Comparison of ENCODE assay signal across 18 cellular contexts in genomic region chr14:21643407-21643806, GRCh38. TPM values are rescaled to one million over a fixed set of nuclear protein-coding genes. Genes with fewer than 3 reads are reported as not detected.
DNase-seq lines count a peak whose midpoint lies in the region; ATAC-seq, FAIRE-seq and TF ChIP-seq lines count a peak whose summit lies in the region.
"Had no signal": no experiment of that assay in that cellular context is flagged by ENCODE, and none has a peak within 500 bp of the region (broad histone marks: within the 10 kb centered on the region; RNA-seq: fewer than 3 reads in every experiment).

No MANE protein-coding gene starts in this region.

- H3K27me3 ChIP-seq in GM23338 (ENCODE audit: insufficient read depth) (no peaks in the 10 kb centered on the region), H1 (replicated peaks in 1 of 4; ENCODE audit: control insufficient read depth in 3 of 4, extremely low read depth in 1 of 4, insufficient read depth in 3 of 4, low read length in 3 of 4) (no peaks in the 10 kb centered on the region)

- H4K91ac ChIP-seq in H1 (replicated peaks; ENCODE audit: insufficient read length, low read length), result no peak overlapping the region

- TF ChIP-seq RAD21 in H1 (IDR thresholded peaks at IDR 0.05 in 1 of 2, conservative IDR thresholded peaks at IDR 0.05 in 1 of 2; ENCODE audit: low read depth in 2 of 2, low read length in 2 of 2), result no peak

- TF ChIP-seq CTCF in GM23338 (conservative IDR thresholded peaks at IDR 0.05; ENCODE audit: low read depth in 2 of 2) (no peak), H1 (IDR thresholded peaks at IDR 0.05; ENCODE audit: control extremely low read depth in 1 of 3, insufficient read depth in 1 of 3, low read depth in 1 of 3, low read length in 3 of 3) (no peak)

- no peak overlapping the region for H3K18ac ChIP-seq in H1 (ENCODE audit: extremely low read depth, low read length)

- H2BK15ac ChIP-seq in H1 (ENCODE audit: low read length), result no peak overlapping the region

- no peaks in the 10 kb centered on the region for H3K36me3 ChIP-seq in GM23338 (ENCODE audit: insufficient read depth)
- H3K36me3 ChIP-seq in H1 (ENCODE audit: control insufficient read depth in 2 of 4, insufficient read depth in 4 of 4, low read length in 3 of 4), result no peaks in the 10 kb centered on the region

- H4K8ac ChIP-seq in H1 (ENCODE audit: extremely low read depth, insufficient read depth, low read length), result no peak overlapping the region; the same call in 1 of the 2 replicates

- no peak for TF ChIP-seq POLR2A in H1 (IDR thresholded peaks at IDR 0.05; ENCODE audit: control extremely low read depth in 1 of 2, low read depth in 2 of 2, low read length in 2 of 2)

- H2BK120ac ChIP-seq in H1 (replicated peaks; ENCODE audit: low read depth, low read length), result no peak overlapping the region

- no peaks in the 10 kb centered on the region for H3K36me3 Mint-ChIP-seq in activated T-cell treated with anti-CD3 and anti-CD28 coated beads, Interleukin-2, amount 50 U/mL, for 4 hours (ENCODE audit: insufficient read depth)
- no peaks in the 10 kb centered on the region for H3K36me3 Mint-ChIP-seq in GM23338 (ENCODE audit: low read depth)
- no peaks in the 10 kb centered on the region for H3K36me3 Mint-ChIP-seq in activated T-helper 1 cell treated with anti-CD3 and anti-CD28 coated beads, Interleukin-12 subunit alpha, Interleukin-12 subunit beta, Interleukin-2, Interleukin-4 antibody, amounts not matched to agents 30 ng/mL and 10 ng/mL and 1 ng/mL, durations not matched to agents 14 hours and 24 hours and 36 hours (ENCODE audit: low read depth)
- H3K36me3 Mint-ChIP-seq: CD4-positive, alpha-beta memory T cell had no signal

- POLR2A ChIA-PET in H1 (lab: Charles Lee; ENCODE audit: partially characterized antibody), result interaction anchor here (1.2 kb wide), 1 partner anchor 188 kb away, joined by 3 read pairs; no protein-coding TSS in a partner anchor

- H3K79me2 ChIP-seq in GM23338 (replicated peaks; ENCODE audit: insufficient read depth), result no peaks in the 10 kb centered on the region
- no peaks in the 10 kb centered on the region for H3K79me2 ChIP-seq in H1 (ENCODE audit: control insufficient read depth in 1 of 2, insufficient read depth in 2 of 2, low read length in 2 of 2)

- H4K20me1 ChIP-seq in GM23338 (replicated peaks; ENCODE audit: insufficient read depth) (no peaks in the 10 kb centered on the region), H1 (replicated peaks in 1 of 2; ENCODE audit: control insufficient read depth in 1 of 2, insufficient read depth in 2 of 2, low read length in 2 of 2) (no peaks in the 10 kb centered on the region)

- no peak overlapping the region for H3K56ac ChIP-seq in H1 (replicated peaks; ENCODE audit: insufficient read length, low read depth, low read length)

- H3K4me3 Mint-ChIP-seq in activated T-cell treated with anti-CD3 and anti-CD28 coated beads, Interleukin-2, amount 50 U/mL, for 4 hours, result peak overlapping the region; percentile 33
- H3K4me3 Mint-ChIP-seq in GM23338, result no peak overlapping the region
- peak overlapping the region; percentile 15 for H3K4me3 Mint-ChIP-seq in activated T-helper 1 cell treated with anti-CD3 and anti-CD28 coated beads, Interleukin-12 subunit alpha, Interleukin-12 subunit beta, Interleukin-2, Interleukin-4 antibody, amounts not matched to agents 30 ng/mL and 10 ng/mL and 1 ng/mL, durations not matched to agents 14 hours and 24 hours and 36 hours

- FAIRE-seq in H1 (lab: Jason Lieb, UNC), result peak; percentile 45
- FAIRE-seq: H54 had no signal

- H3K4ac ChIP-seq in H1 (replicated peaks; ENCODE audit: insufficient read length, low read depth, low read length), result no peak overlapping the region

- WGBS in H1 (ENCODE audit: extremely low coverage in 1 of 2, insufficient coverage in 1 of 2, insufficient read length in 1 of 2, insufficient replicate concordance in 2 of 2, low coverage in 1 of 2, low lambda C conversion rate in 2 of 2, missing lambda C conversion rate in 1 of 2), 2 experiments, result 83% methylated on average over 5 of the region's 5 CpGs; no CpG with 5 or more reads in 1 of the 2 experiments

- no peak for TF ChIP-seq EP300 in H1 (IDR thresholded peaks at IDR 0.05; ENCODE audit: borderline replicate concordance in 1 of 2, low read depth in 2 of 2, low read length in 2 of 2)

- H3K23me2 ChIP-seq in H1 (ENCODE audit: low read depth, low read length), result no peaks in the 10 kb centered on the region

- no peak overlapping the region for H2AK5ac ChIP-seq in H1 (ENCODE audit: low read depth, low read length)

- H3K23ac ChIP-seq in H1 (ENCODE audit: insufficient read length), result no peak overlapping the region

- H2BK20ac ChIP-seq in H1 (ENCODE audit: low read length), result no peak overlapping the region

- H3K4me3 ChIP-seq in GM23338 (no peak overlapping the region), H1 (ENCODE audit: extremely low read depth in 1 of 4, insufficient read depth in 2 of 4, low read depth in 3 of 4, low read length in 4 of 4) (no peak overlapping the region)

- H3K4me1 ChIP-seq in GM23338 (ENCODE audit: insufficient read depth) (peaks cover 12% of the 10 kb centered on the region), H1 (replicated peaks in 1 of 4; ENCODE audit: control insufficient read depth in 3 of 4, insufficient read depth in 4 of 4, low read length in 3 of 4) (peaks cover 2 to 8% (median 6%) of the 10 kb centered on the region in 4 experiments; a peak in 5 of 7 replicates)

- CTCF ChIA-PET in H1 (lab: Charles Lee; ENCODE audit: partially characterized antibody), result interaction anchor here (1.1 to 1.4 kb wide), 3 partner anchors 10 to 68 kb away, joined by 3 to 9 read pairs (median 3); partner anchors contain the start of gene OR4E2

- H3K27ac ChIP-seq in GM23338 (ENCODE audit: low read depth) (no peak overlapping the region), H1 (ENCODE audit: low read depth, low read length) (no peak overlapping the region), substantia nigra (ENCODE audit: low read depth, low read length, poor library complexity, severe bottlenecking) (no peak overlapping the region)
- H3K27ac ChIP-seq: HL-60 had no signal

- H3K9ac ChIP-seq in H1 (replicated peaks in 1 of 4; ENCODE audit: extremely low read depth in 1 of 4, low read depth in 3 of 4, low read length in 3 of 4), result no peak overlapping the region

- DNase-seq in activated T-cell treated with anti-CD3 and anti-CD28 coated beads, Interleukin-2, amount 50 U/mL, for 4 hours, result no peak
- DNase-seq in activated T-cell treated with anti-CD3 and anti-CD28 coated beads for 4 hours, result no peak
- no peak for DNase-seq in GM23338 (ENCODE audit: low spot score)
- DNase-seq in activated T-helper 1 cell treated with anti-CD3 and anti-CD28 coated beads, Interleukin-12 subunit alpha, Interleukin-12 subunit beta, Interleukin-2, Interleukin-4 antibody, amounts not matched to agents 30 ng/mL and 10 ng/mL and 1 ng/mL, durations not matched to agents 14 hours and 24 hours and 36 hours (ENCODE audit: low spot score), result no peak
- DNase-seq in H1 (ENCODE audit: low read depth in 1 of 2, low spot score in 2 of 2), result no peak
- no peak for DNase-seq in substantia nigra (lab: John Stamatoyannopoulos, UW)
- DNase-seq in NCI-H1930 (lab: John Stamatoyannopoulos, UW), result no peak
- DNase-seq in H4 (ENCODE audit: low spot score), result no peak
- DNase-seq: ACHN; CD4-positive, alpha-beta memory T cell; NCI-H1436 treated with DMSO at 0.1 percent for 48 hours; NCI-H226; NCI-H526 treated with DMSO at 0.1 percent for 48 hours; OCI-M1; RPMI8226 had no signal

- H3K9me3 Mint-ChIP-seq in activated T-cell treated with anti-CD3 and anti-CD28 coated beads, Interleukin-2, amount 50 U/mL, for 4 hours, result peaks cover 2% of the 10 kb centered on the region
- no peaks in the 10 kb centered on the region for H3K9me3 Mint-ChIP-seq in GM23338
- H3K9me3 Mint-ChIP-seq in activated T-helper 1 cell treated with anti-CD3 and anti-CD28 coated beads, Interleukin-12 subunit alpha, Interleukin-12 subunit beta, Interleukin-2, Interleukin-4 antibody, amounts not matched to agents 30 ng/mL and 10 ng/mL and 1 ng/mL, durations not matched to agents 14 hours and 24 hours and 36 hours, result no peaks in the 10 kb centered on the region

- H3K4me2 ChIP-seq in GM23338, result 0 out of 2 replicates have a peak overlapping the region, but pooled peaks have one; percentile 25
- no peak overlapping the region for H3K4me2 ChIP-seq in H1 (ENCODE audit: insufficient read depth in 1 of 2, low read depth in 2 of 2, low read length in 2 of 2)

- no peaks in the 10 kb centered on the region for H3K79me1 ChIP-seq in H1 (ENCODE audit: low read depth, low read length)

- H3K27me3 Mint-ChIP-seq in activated T-cell treated with anti-CD3 and anti-CD28 coated beads, Interleukin-2, amount 50 U/mL, for 4 hours (ENCODE audit: low read depth), result peaks cover 11% of the 10 kb centered on the region
- no peaks in the 10 kb centered on the region for H3K27me3 Mint-ChIP-seq in GM23338 (ENCODE audit: insufficient read depth, low read depth, poor library complexity)
- H3K27me3 Mint-ChIP-seq in activated T-helper 1 cell treated with anti-CD3 and anti-CD28 coated beads, Interleukin-12 subunit alpha, Interleukin-12 subunit beta, Interleukin-2, Interleukin-4 antibody, amounts not matched to agents 30 ng/mL and 10 ng/mL and 1 ng/mL, durations not matched to agents 14 hours and 24 hours and 36 hours (ENCODE audit: insufficient read depth), result peaks cover 10% of the 10 kb centered on the region

- H3K9me2 ChIP-seq in GM23338 (ENCODE audit: insufficient read depth), result no peaks in the 10 kb centered on the region

- intact Hi-C loops in activated T-helper 1 cell treated with anti-CD3 and anti-CD28 coated beads, Interleukin-12 subunit alpha, Interleukin-12 subunit beta, Interleukin-2, Interleukin-4 antibody, amounts not matched to agents 30 ng/mL and 10 ng/mL and 1 ng/mL, durations not matched to agents 14 hours and 24 hours and 36 hours (cut with micrococcal nuclease), result loop anchor here (10.0 kb wide), 1 partner anchor 881 kb away; no protein-coding TSS in a partner anchor

- H2AFZ ChIP-seq in GM23338, result peak overlapping the region; percentile 70
- H2AFZ ChIP-seq in H1 (ENCODE audit: low read length), result no peak overlapping the region

- H3K14ac ChIP-seq in H1 (ENCODE audit: insufficient read length), result no peak overlapping the region

- no peak overlapping the region for H2BK5ac ChIP-seq in H1 (ENCODE audit: low read depth, low read length)

- no peaks in the 10 kb centered on the region for H3F3A ChIP-seq in GM23338 (replicated peaks; ENCODE audit: low read depth)

- no peak overlapping the region for H2BK12ac ChIP-seq in H1 (ENCODE audit: low read depth, low read length)

- H4K5ac ChIP-seq in H1 (ENCODE audit: insufficient read length, low read depth, low read length), result no peak overlapping the region

- H3K27ac Mint-ChIP-seq in GM23338, result no peak overlapping the region
- no peak overlapping the region for H3K27ac Mint-ChIP-seq in activated T-helper 1 cell treated with anti-CD3 and anti-CD28 coated beads, Interleukin-12 subunit alpha, Interleukin-12 subunit beta, Interleukin-2, Interleukin-4 antibody, amounts not matched to agents 30 ng/mL and 10 ng/mL and 1 ng/mL, durations not matched to agents 14 hours and 24 hours and 36 hours
- H3K27ac Mint-ChIP-seq: CD4-positive, alpha-beta memory T cell had no signal

- H3K4me1 Mint-ChIP-seq in activated T-cell treated with anti-CD3 and anti-CD28 coated beads, Interleukin-2, amount 50 U/mL, for 4 hours (ENCODE audit: low read depth), result peaks cover 2% of the 10 kb centered on the region
- H3K4me1 Mint-ChIP-seq in GM23338, result peaks cover 17% of the 10 kb centered on the region
- H3K4me1 Mint-ChIP-seq in activated T-helper 1 cell treated with anti-CD3 and anti-CD28 coated beads, Interleukin-12 subunit alpha, Interleukin-12 subunit beta, Interleukin-2, Interleukin-4 antibody, amounts not matched to agents 30 ng/mL and 10 ng/mL and 1 ng/mL, durations not matched to agents 14 hours and 24 hours and 36 hours (ENCODE audit: low read depth), result no peaks in the 10 kb centered on the region

- ATAC-seq in activated T-cell treated with anti-CD3 and anti-CD28 coated beads, Interleukin-2, amount 50 U/mL, for 4 hours, result no peak
- no peak; the same call in 2 of the 3 replicates for ATAC-seq in GM23338

- no peaks in the 10 kb centered on the region for H3K9me3 ChIP-seq in H1 (ENCODE audit: insufficient read depth in 2 of 2, low read depth in 1 of 2, low read length in 1 of 2)

RNA-seq across cellular contexts. Expression of gene OR10G2, which starts 8.7 kb away (rescaled TPM):
- total RNA-seq in activated T-cell treated with anti-CD3 and anti-CD28 coated beads, Interleukin-2, amount 50 U/mL, for 4 hours, result not detected
- not detected in 2 replicates for total RNA-seq in GM23338 (2014; rRNA removed; shearing (Covaris generic))
- polyA plus RNA-seq in GM23338 (2016; fragmentation: Nextera tagmentation; extraction: Ambion mirVana) (not detected in 2 replicates), H1 (2011; rRNA removed) (not detected in 2 replicates)
- total RNA-seq in activated T-helper 1 cell treated with anti-CD3 and anti-CD28 coated beads, Interleukin-12 subunit alpha, Interleukin-12 subunit beta, Interleukin-2, Interleukin-4 antibody, amounts not matched to agents 30 ng/mL and 10 ng/mL and 1 ng/mL, durations not matched to agents 14 hours and 24 hours and 36 hours, result 0.24 TPM in 1 of 2 replicates, not detected in the other
- not detected in 2 replicates for total RNA-seq in H1 (2021; fragmentation: NEBNext Ultra II Directional; extraction: Animal tissue kit (Norgen Biotek cat#: 25700))
- not detected for polyA plus RNA-seq in H1 (2011; cell fraction: cytosol; rRNA removed)
- not detected for polyA plus RNA-seq in H1 (2011; cell fraction: nucleus; rRNA removed)
- not detected in 4 replicates for polyA plus RNA-seq in H1 (2012, experiment 1 of 2)
- not detected for polyA plus RNA-seq in H1 (2012, experiment 2 of 2)
- not detected for polyA plus RNA-seq in H1 (2013, experiment 1 of 2)
- polyA plus RNA-seq in H1 (2013, experiment 2 of 2), result not detected
- not detected in 2 replicates for polyA minus RNA-seq in H1 (2011; rRNA and poly(A)+ RNA removed)
- polyA minus RNA-seq in H1 (2011; cell fraction: cytosol; rRNA and poly(A)+ RNA removed), result not detected
- polyA minus RNA-seq in H1 (2011; cell fraction: nucleus; rRNA and poly(A)+ RNA removed), result not detected
- not detected in 2 replicates for total RNA-seq in H4 (2014; rRNA removed; shearing (Covaris generic))
- total RNA-seq: CD4-positive, alpha-beta memory T cell; Daoy had no signal
- polyA plus RNA-seq: CD4-positive, alpha-beta memory T cell had no signal

RNA-seq across cellular contexts. Expression of gene OR4E2, which starts 10.2 kb away (rescaled TPM):
- not detected for total RNA-seq in activated T-cell treated with anti-CD3 and anti-CD28 coated beads, Interleukin-2, amount 50 U/mL, for 4 hours
- not detected in 2 replicates for total RNA-seq in GM23338 (2014; rRNA removed; shearing (Covaris generic))
- polyA plus RNA-seq in GM23338 (2016; fragmentation: Nextera tagmentation; extraction: Ambion mirVana) (not detected in 2 replicates), H1 (2011; rRNA removed) (not detected in 2 replicates)
- not detected in 2 replicates for total RNA-seq in activated T-helper 1 cell treated with anti-CD3 and anti-CD28 coated beads, Interleukin-12 subunit alpha, Interleukin-12 subunit beta, Interleukin-2, Interleukin-4 antibody, amounts not matched to agents 30 ng/mL and 10 ng/mL and 1 ng/mL, durations not matched to agents 14 hours and 24 hours and 36 hours
- not detected in 2 replicates for total RNA-seq in H1 (2021; fragmentation: NEBNext Ultra II Directional; extraction: Animal tissue kit (Norgen Biotek cat#: 25700))
- not detected for polyA plus RNA-seq in H1 (2011; cell fraction: cytosol; rRNA removed)
- 0.13 TPM for polyA plus RNA-seq in H1 (2011; cell fraction: nucleus; rRNA removed)
- not detected in 4 replicates for polyA plus RNA-seq in H1 (2012, experiment 1 of 2)
- polyA plus RNA-seq in H1 (2012, experiment 2 of 2), result not detected
- polyA plus RNA-seq in H1 (2013, experiment 1 of 2), result not detected
- polyA plus RNA-seq in H1 (2013, experiment 2 of 2), result not detected
- polyA minus RNA-seq in H1 (2011; rRNA and poly(A)+ RNA removed), result not detected in 2 replicates
- not detected for polyA minus RNA-seq in H1 (2011; cell fraction: cytosol; rRNA and poly(A)+ RNA removed)
- not detected for polyA minus RNA-seq in H1 (2011; cell fraction: nucleus; rRNA and poly(A)+ RNA removed)
- total RNA-seq in H4 (2014; rRNA removed; shearing (Covaris generic)), result not detected in 2 replicates
- total RNA-seq: CD4-positive, alpha-beta memory T cell; Daoy had no signal
- polyA plus RNA-seq: CD4-positive, alpha-beta memory T cell had no signal

RNA-seq across cellular contexts. Expression of gene OR4E1, which starts 30.2 kb away (rescaled TPM):
- total RNA-seq in activated T-cell treated with anti-CD3 and anti-CD28 coated beads, Interleukin-2, amount 50 U/mL, for 4 hours, result not detected
- total RNA-seq in GM23338 (2014; rRNA removed; shearing (Covaris generic)), result not detected in 2 replicates
- polyA plus RNA-seq in GM23338 (2016; fragmentation: Nextera tagmentation; extraction: Ambion mirVana) (not detected in 2 replicates), H1 (2011; rRNA removed) (not detected in 2 replicates)
- total RNA-seq in activated T-helper 1 cell treated with anti-CD3 and anti-CD28 coated beads, Interleukin-12 subunit alpha, Interleukin-12 subunit beta, Interleukin-2, Interleukin-4 antibody, amounts not matched to agents 30 ng/mL and 10 ng/mL and 1 ng/mL, durations not matched to agents 14 hours and 24 hours and 36 hours, result not detected in 2 replicates
- total RNA-seq in H1 (2021; fragmentation: NEBNext Ultra II Directional; extraction: Animal tissue kit (Norgen Biotek cat#: 25700)), result not detected in 2 replicates
- polyA plus RNA-seq in H1 (2011; cell fraction: cytosol; rRNA removed), result not detected
- polyA plus RNA-seq in H1 (2011; cell fraction: nucleus; rRNA removed), result not detected
- polyA plus RNA-seq in H1 (2012, experiment 1 of 2), result not detected in 4 replicates
- polyA plus RNA-seq in H1 (2012, experiment 2 of 2), result not detected
- not detected for polyA plus RNA-seq in H1 (2013, experiment 1 of 2)
- polyA plus RNA-seq in H1 (2013, experiment 2 of 2), result not detected
- polyA minus RNA-seq in H1 (2011; rRNA and poly(A)+ RNA removed), result not detected in 2 replicates
- polyA minus RNA-seq in H1 (2011; cell fraction: cytosol; rRNA and poly(A)+ RNA removed), result not detected
- not detected for polyA minus RNA-seq in H1 (2011; cell fraction: nucleus; rRNA and poly(A)+ RNA removed)
- total RNA-seq in H4 (2014; rRNA removed; shearing (Covaris generic)), result not detected in 2 replicates
- total RNA-seq: CD4-positive, alpha-beta memory T cell; Daoy had no signal
